Comparison of ENCODE assay signal across 25 cellular contexts in the genomic region with DNA sequence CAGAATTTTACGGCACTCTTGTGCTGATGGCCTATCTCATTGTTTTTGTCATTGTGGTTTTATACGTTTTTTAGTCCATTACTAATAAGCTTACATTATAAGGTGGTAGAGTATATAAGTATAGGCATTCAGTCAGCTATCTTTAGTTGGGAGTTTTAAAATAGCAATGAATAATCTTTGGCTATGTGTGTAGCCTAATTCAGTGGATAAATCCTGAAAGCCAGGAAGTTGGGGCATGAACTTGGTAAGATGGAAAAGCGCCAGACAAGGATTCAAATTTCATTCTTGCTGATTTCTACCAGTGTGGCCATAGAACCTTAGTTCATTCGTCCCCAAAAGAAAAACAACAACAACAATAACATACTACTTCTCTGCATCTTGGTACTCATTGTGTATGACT. TPM values are rescaled to one million over a fixed set of nuclear protein-coding genes. Genes with fewer than 3 reads are reported as not detected.
DNase-seq lines count a peak whose midpoint lies in the region; ATAC-seq, FAIRE-seq and TF ChIP-seq lines count a peak whose summit lies in the region.
"Had no signal": no experiment of that assay in that cellular context is flagged by ENCODE, and none has a peak within 500 bp of the region (broad histone marks: within the 10 kb centered on the region; RNA-seq: fewer than 3 reads in every experiment).

No MANE protein-coding gene starts in this region.

- WGBS in H1 (ENCODE audit: extremely low coverage in 1 of 2, insufficient coverage in 1 of 2, insufficient read length in 1 of 2, insufficient replicate concordance in 2 of 2, low coverage in 1 of 2, low lambda C conversion rate in 2 of 2, missing lambda C conversion rate in 1 of 2), 2 experiments: 75% methylated on average over 4 of the region's 4 CpGs; no CpG with 5 or more reads in 1 of the 2 experiments
- WGBS in body of pancreas, 2 donors: 57 to 72% methylated on average over 4 of the region's 4 CpGs
- 64 to 73% methylated on average over 3 to 4 of the region's 4 CpGs for WGBS in transverse colon (ENCODE audit: low coverage in 1 of 2), 2 donors

- H3K18ac ChIP-seq in H1 (ENCODE audit: extremely low read depth, low read length): no peak overlapping the region

- intact Hi-C loops in body of pancreas (cut with DNase I) (no loop called here), transverse colon (cut with DNase I; ENCODE audit: low total_unique reads) (no loop called here)

- POLR2A ChIA-PET in H1 (lab: Charles Lee; ENCODE audit: partially characterized antibody): interaction anchor here (1.3 kb wide), 1 partner anchor 30 kb away, joined by 5 read pairs; no protein-coding TSS in a partner anchor

- H3K4me3 ChIP-seq in H1 (ENCODE audit: extremely low read depth in 1 of 4, insufficient read depth in 2 of 4, low read depth in 3 of 4, low read length in 4 of 4) (no peak overlapping the region), body of pancreas (no peak overlapping the region), transverse colon (no peak overlapping the region)
- H3K4me3 ChIP-seq: cardiac muscle cell, heart right ventricle, K562, lower lobe of right lung, pancreas, SK-N-MC, upper lobe of right lung had no signal

- TF ChIP-seq CTCF in HFFc6 (IDR thresholded peaks at IDR 0.05): no peak
- no peak for TF ChIP-seq CTCF in H1 (IDR thresholded peaks at IDR 0.05; ENCODE audit: control extremely low read depth in 1 of 3, insufficient read depth in 1 of 3, low read depth in 1 of 3, low read length in 3 of 3)
- no peak for TF ChIP-seq CTCF in mesothelial cell of epicardium (IDR thresholded peaks at IDR 0.05; ENCODE audit: unreplicated experiment)
- TF ChIP-seq CTCF in body of pancreas (IDR thresholded peaks at IDR 0.05): no peak
- no peak for TF ChIP-seq CTCF in transverse colon (IDR thresholded peaks at IDR 0.05)

- H3K36me3 ChIP-seq in H1 (ENCODE audit: control insufficient read depth in 2 of 4, insufficient read depth in 4 of 4, low read length in 3 of 4) (no peaks in the 10 kb centered on the region), body of pancreas (replicated peaks in 1 of 2; ENCODE audit: insufficient read depth in 1 of 2, low read depth in 2 of 2) (no peaks in the 10 kb centered on the region), transverse colon (no peaks in the 10 kb centered on the region)
- H3K36me3 ChIP-seq: cardiac muscle cell, heart right ventricle, lower lobe of right lung, pancreas, upper lobe of right lung had no signal

- H4K91ac ChIP-seq in H1 (replicated peaks; ENCODE audit: insufficient read length, low read length): no peak overlapping the region

- peaks cover 5% of the 10 kb centered on the region for H3K79me1 ChIP-seq in H1 (ENCODE audit: low read depth, low read length)

- H2BK12ac ChIP-seq in H1 (ENCODE audit: low read depth, low read length): no peak overlapping the region

- no peak overlapping the region for H3K4me2 ChIP-seq in H1 (ENCODE audit: insufficient read depth in 1 of 2, low read depth in 2 of 2, low read length in 2 of 2)

- H3K9ac ChIP-seq in H1 (replicated peaks in 1 of 4; ENCODE audit: extremely low read depth in 1 of 4, low read depth in 3 of 4, low read length in 3 of 4): no peak overlapping the region

- H2BK15ac ChIP-seq in H1 (ENCODE audit: low read length): no peak overlapping the region

- no peak for TF ChIP-seq POLR2A in H1 (IDR thresholded peaks at IDR 0.05; ENCODE audit: control extremely low read depth in 1 of 2, low read depth in 2 of 2, low read length in 2 of 2)
- TF ChIP-seq POLR2A in body of pancreas (IDR thresholded peaks at IDR 0.05): no peak
- no peak for TF ChIP-seq POLR2A in transverse colon (IDR thresholded peaks at IDR 0.05)

- no peak for TF ChIP-seq RAD21 in H1 (IDR thresholded peaks at IDR 0.05 in 1 of 2, conservative IDR thresholded peaks at IDR 0.05 in 1 of 2; ENCODE audit: low read depth in 2 of 2, low read length in 2 of 2)

- H3K27ac ChIP-seq in H1 (ENCODE audit: low read depth, low read length) (no peak overlapping the region), body of pancreas (no peak overlapping the region), transverse colon (no peak overlapping the region)
- H3K27ac ChIP-seq: cardiac muscle cell, heart right ventricle, lower lobe of right lung, pancreas, SK-N-MC, upper lobe of right lung had no signal

- no peak overlapping the region for H2BK120ac ChIP-seq in H1 (replicated peaks; ENCODE audit: low read depth, low read length)

- H3K56ac ChIP-seq in H1 (replicated peaks; ENCODE audit: insufficient read length, low read depth, low read length): no peak overlapping the region

- no peak overlapping the region for H2BK20ac ChIP-seq in H1 (ENCODE audit: low read length)

- H3K4me1 ChIP-seq in H1 (replicated peaks in 1 of 4; ENCODE audit: control insufficient read depth in 3 of 4, insufficient read depth in 4 of 4, low read length in 3 of 4) (peaks cover 3 to 6% (median 5%) of the 10 kb centered on the region in 4 experiments; a peak in 5 of 7 replicates), body of pancreas (peaks cover 17% of the 10 kb centered on the region), transverse colon (peaks cover 0 to 36% (median 9%) of the 10 kb centered on the region in 4 donors)

- H3K27me3 Mint-ChIP-seq in HFFc6 (ENCODE audit: insufficient read depth) (peaks cover 3% of the 10 kb centered on the region; the same call in 1 of the 2 replicates), mesothelial cell of epicardium (ENCODE audit: low read depth) (no peaks in the 10 kb centered on the region)
- H3K27me3 Mint-ChIP-seq: activated naive CD8-positive, alpha-beta T cell treated with anti-CD3 and anti-CD28 coated beads, Interleukin-2, amount 50 U/mL, for 24 hours; B cell; natural killer cell treated with Interleukin-12 subunit alpha and Interleukin-12 subunit beta and Interleukin-15 and Interleukin-18, amount 100 ng/mL, for 72 hours; stimulated activated naive CD8-positive, alpha-beta T cell treated with anti-CD3 and anti-CD28 coated beads, Interleukin-15, amount 100 ng/mL, for 72 hours had no signal

- H3K4me1 Mint-ChIP-seq in HFFc6 (ENCODE audit: low read depth) (peaks cover 61% of the 10 kb centered on the region), mesothelial cell of epicardium (peaks cover 20% of the 10 kb centered on the region)

- no peak overlapping the region for H3K23ac ChIP-seq in H1 (ENCODE audit: insufficient read length)

- H3K4me3 Mint-ChIP-seq in HFFc6 (no peak overlapping the region), mesothelial cell of epicardium (no peak overlapping the region)
- H3K4me3 Mint-ChIP-seq: activated naive CD8-positive, alpha-beta T cell treated with anti-CD3 and anti-CD28 coated beads, Interleukin-2, amount 50 U/mL, for 24 hours; B cell; natural killer cell treated with Interleukin-12 subunit alpha and Interleukin-12 subunit beta and Interleukin-15 and Interleukin-18, amount 100 ng/mL, for 72 hours; stimulated activated naive CD8-positive, alpha-beta T cell treated with anti-CD3 and anti-CD28 coated beads, Interleukin-15, amount 100 ng/mL, for 72 hours had no signal

- no peaks in the 10 kb centered on the region for H3K9me3 Mint-ChIP-seq in HFFc6
- H3K9me3 Mint-ChIP-seq in mesothelial cell of epicardium: peaks cover 9% of the 10 kb centered on the region
- H3K9me3 Mint-ChIP-seq: natural killer cell treated with Interleukin-12 subunit alpha and Interleukin-12 subunit beta and Interleukin-15 and Interleukin-18, amount 100 ng/mL, for 72 hours had no signal

- FAIRE-seq in H1 (lab: Jason Lieb, UNC): peak; percentile 13
- FAIRE-seq: GM19239, K562 had no signal

- H2BK5ac ChIP-seq in H1 (ENCODE audit: low read depth, low read length): no peak overlapping the region

- peaks cover 0 to 8% of the 10 kb centered on the region in 2 experiments; a peak in 1 of 4 replicates for H3K9me3 ChIP-seq in H1 (ENCODE audit: insufficient read depth in 2 of 2, low read depth in 1 of 2, low read length in 1 of 2)
- no peaks in the 10 kb centered on the region for H3K9me3 ChIP-seq in body of pancreas
- peaks cover 0 to 5% of the 10 kb centered on the region in 2 donors for H3K9me3 ChIP-seq in transverse colon
- H3K9me3 ChIP-seq: lower lobe of right lung, pancreas, upper lobe of right lung had no signal

- no peak overlapping the region for H2AFZ ChIP-seq in H1 (ENCODE audit: low read length)

- H3K23me2 ChIP-seq in H1 (ENCODE audit: low read depth, low read length): no peaks in the 10 kb centered on the region

- TF ChIP-seq EP300 in H1 (IDR thresholded peaks at IDR 0.05; ENCODE audit: borderline replicate concordance in 1 of 2, low read depth in 2 of 2, low read length in 2 of 2) (no peak), transverse colon (IDR thresholded peaks at IDR 0.05; ENCODE audit: low read depth) (no peak)

- peak; percentile 10 for DNase-seq in EL
- no peak for DNase-seq in HFFc6
- DNase-seq in H1 (ENCODE audit: low read depth in 1 of 2, low spot score in 2 of 2): no peak
- no peak for DNase-seq in mesothelial cell of epicardium (ENCODE audit: low spot score in 2 of 2, unreplicated experiment in 2 of 2)
- no peak for DNase-seq in HT-29 (ENCODE audit: low spot score)
- DNase-seq in body of pancreas: no peak
- no peak for DNase-seq in transverse colon
- DNase-seq: activated naive CD8-positive, alpha-beta T cell treated with anti-CD3 and anti-CD28 coated beads, Interleukin-2, amount 50 U/mL, for 24 hours; heart right ventricle; lower lobe of right lung; MV-4-11; NCI-H187; pancreas; stimulated activated naive CD8-positive, alpha-beta T cell treated with anti-CD3 and anti-CD28 coated beads, Interleukin-15, amount 100 ng/mL, for 72 hours; upper lobe of right lung had no signal

- CTCF ChIA-PET in H1 (lab: Charles Lee; ENCODE audit: partially characterized antibody): interaction anchor here (0.9 to 1.5 kb wide), 6 partner anchors 12 to 137 kb away, joined by 3 to 5 read pairs (median 3); no protein-coding TSS in a partner anchor

- H3K4ac ChIP-seq in H1 (replicated peaks; ENCODE audit: insufficient read length, low read depth, low read length): no peak overlapping the region

- ATAC-seq in GM19351 (IDR thresholded peaks at IDR 0.05; ENCODE audit: unreplicated experiment) (no peak), body of pancreas (no peak)
- ATAC-seq: activated naive CD8-positive, alpha-beta T cell treated with anti-CD3 and anti-CD28 coated beads, Interleukin-2, amount 50 U/mL, for 24 hours; esophagus mucosa; HCT116; K562; lower lobe of right lung; natural killer cell treated with Interleukin-12 subunit alpha and Interleukin-12 subunit beta and Interleukin-15 and Interleukin-18, amount 100 ng/mL, for 72 hours; Panc1; pancreas; stimulated activated naive CD8-positive, alpha-beta T cell treated with anti-CD3 and anti-CD28 coated beads, Interleukin-15, amount 100 ng/mL, for 72 hours; upper lobe of right lung had no signal

- peak overlapping the region; percentile 6; the same call in 1 of the 2 replicates for H3K27ac Mint-ChIP-seq in HFFc6
- peak overlapping the region; percentile 35 for H3K27ac Mint-ChIP-seq in mesothelial cell of epicardium
- H3K27ac Mint-ChIP-seq: activated naive CD8-positive, alpha-beta T cell treated with anti-CD3 and anti-CD28 coated beads, Interleukin-2, amount 50 U/mL, for 24 hours; B cell; natural killer cell treated with Interleukin-12 subunit alpha and Interleukin-12 subunit beta and Interleukin-15 and Interleukin-18, amount 100 ng/mL, for 72 hours; stimulated activated naive CD8-positive, alpha-beta T cell treated with anti-CD3 and anti-CD28 coated beads, Interleukin-15, amount 100 ng/mL, for 72 hours had no signal

- H2AK5ac ChIP-seq in H1 (ENCODE audit: low read depth, low read length): no peak overlapping the region

- H4K8ac ChIP-seq in H1 (ENCODE audit: extremely low read depth, insufficient read depth, low read length): no peak overlapping the region

- no peak overlapping the region for H3K14ac ChIP-seq in H1 (ENCODE audit: insufficient read length)

- H3K36me3 Mint-ChIP-seq in HFFc6 (ENCODE audit: low read depth): peaks cover 1% of the 10 kb centered on the region; the same call in 1 of the 2 replicates
- H3K36me3 Mint-ChIP-seq in mesothelial cell of epicardium: peaks cover 16% of the 10 kb centered on the region
- H3K36me3 Mint-ChIP-seq: natural killer cell treated with Interleukin-12 subunit alpha and Interleukin-12 subunit beta and Interleukin-15 and Interleukin-18, amount 100 ng/mL, for 72 hours had no signal

- H3K79me2 ChIP-seq in H1 (ENCODE audit: control insufficient read depth in 1 of 2, insufficient read depth in 2 of 2, low read length in 2 of 2): peaks cover 22 to 96% of the 10 kb centered on the region in 2 experiments

- H3K27me3 ChIP-seq in H1 (replicated peaks in 1 of 4; ENCODE audit: control insufficient read depth in 3 of 4, extremely low read depth in 1 of 4, insufficient read depth in 3 of 4, low read length in 3 of 4) (no peaks in the 10 kb centered on the region), body of pancreas (no peaks in the 10 kb centered on the region), transverse colon (no peaks in the 10 kb centered on the region)
- H3K27me3 ChIP-seq: cardiac muscle cell, heart right ventricle, pancreas, upper lobe of right lung had no signal

- no peak overlapping the region for H4K5ac ChIP-seq in H1 (ENCODE audit: insufficient read length, low read depth, low read length)

- in situ Hi-C loops in transverse colon (cut with MboI; ENCODE audit: low pct_ligation_motif_present in 1 of 4, low pct_unique_long_range_greater_than_20kb in 1 of 4, low sequenced_read_pairs in 3 of 4): no loop called here

- peaks cover 3 to 4% of the 10 kb centered on the region in 2 experiments for H4K20me1 ChIP-seq in H1 (replicated peaks in 1 of 2; ENCODE audit: control insufficient read depth in 1 of 2, insufficient read depth in 2 of 2, low read length in 2 of 2)

RNA-seq across cellular contexts. Expression of gene EPC2, which starts 31.2 kb away (rescaled TPM):
- 10 to 100 TPM; 16.6 to 21.3 (median 19.2) TPM for total RNA-seq in HFFc6 (2021; fragmentation: NEBNext Ultra II Directional; extraction: Animal tissue kit (Norgen Biotek cat#: 25700))
- total RNA-seq in H1 (2021; fragmentation: NEBNext Ultra II Directional; extraction: Animal tissue kit (Norgen Biotek cat#: 25700)): 24.1 and 25.7 TPM in 2 replicates
- polyA plus RNA-seq in H1 (2011; rRNA removed): 9.6 and 16.1 TPM in 2 replicates
- polyA plus RNA-seq in H1 (2011; cell fraction: cytosol; rRNA removed): 13.7 TPM
- polyA plus RNA-seq in H1 (2011; cell fraction: nucleus; rRNA removed): 11.2 TPM
- 10.6 to 13.4 TPM (median 11.7 TPM) in 4 replicates for polyA plus RNA-seq in H1 (2012, experiment 1 of 2)
- polyA plus RNA-seq in H1 (2012, experiment 2 of 2): 0.68 TPM
- polyA plus RNA-seq in H1 (2013, experiment 1 of 2): 10.5 TPM
- polyA plus RNA-seq in H1 (2013, experiment 2 of 2): 10.5 TPM
- polyA minus RNA-seq in H1 (2011; rRNA and poly(A)+ RNA removed): 35.4 and 44.8 TPM in 2 replicates
- polyA minus RNA-seq in H1 (2011; cell fraction: cytosol; rRNA and poly(A)+ RNA removed): 14.5 TPM
- 75.6 TPM for polyA minus RNA-seq in H1 (2011; cell fraction: nucleus; rRNA and poly(A)+ RNA removed)
- total RNA-seq in mesothelial cell of epicardium (43.8 to 45.6 TPM (median 45.3 TPM) in 3 replicates), body of pancreas (10 to 100 TPM; 19.2 to 21.1 TPM), transverse colon (10 to 100 TPM; 18.3 to 40.4 (median 25.7) TPM)
- total RNA-seq in HT-29 (2014; rRNA removed; shearing (Covaris generic)): 9.0 and 12.0 TPM in 2 replicates
